In the genomic region with DNA sequence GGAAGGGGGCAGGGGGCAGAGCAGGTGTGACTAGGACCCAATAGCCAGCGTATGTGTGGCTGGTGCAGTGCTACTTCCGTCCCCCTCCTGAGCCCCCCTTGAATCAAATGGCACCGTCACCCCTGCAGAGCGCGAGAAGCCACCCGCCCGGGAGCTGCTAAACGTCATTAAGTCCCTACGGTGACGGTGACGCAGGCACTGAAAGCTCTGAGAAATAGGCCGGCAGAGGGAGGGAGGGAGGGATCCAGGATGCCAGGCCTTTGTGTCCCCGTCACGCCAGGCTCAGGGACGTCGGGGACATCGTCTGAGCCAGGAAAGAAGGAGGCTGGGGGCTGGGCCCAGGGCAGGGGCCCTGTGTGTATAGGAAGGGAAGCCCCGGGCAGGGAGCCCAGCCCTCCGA, we compare ENCODE assay signal across 7 cellular contexts. TPM values are rescaled to one million over a fixed set of nuclear protein-coding genes. Genes with fewer than 3 reads are reported as not detected.
DNase-seq lines count a peak whose midpoint lies in the region; ATAC-seq, FAIRE-seq and TF ChIP-seq lines count a peak whose summit lies in the region.
"Not testable (repeated sequence)": the region's sequence is repeated elsewhere in the genome, so short reads cannot be mapped to it uniquely, and the experiment has no call there.

No MANE protein-coding gene starts in this region.

- H3K4me1 ChIP-seq in gastroesophageal sphincter; right cardiac atrium (ENCODE audit: control insufficient read depth, insufficient read depth, low read length); naive thymus-derived CD4-positive, alpha-beta T cell (ENCODE audit: control insufficient read depth in 2 of 2, insufficient read depth in 2 of 2, low read length in 2 of 2): not testable (repeated sequence)

- H3K4me3 Mint-ChIP-seq in activated CD4-positive, alpha-beta T cell treated with anti-CD3 and anti-CD28 coated beads for 36 hours; naive thymus-derived CD4-positive, alpha-beta T cell; stimulated activated effector memory CD8-positive, alpha-beta T cell treated with anti-CD3 and anti-CD28 coated beads, Interleukin-12 subunit alpha, Interleukin-12 subunit beta, amount 100 ng/mL, for 72 hours: not testable (repeated sequence)

- peak; percentile 35 for FAIRE-seq in GM12891 (lab: Jason Lieb, UNC)

- H3K27ac ChIP-seq in gastroesophageal sphincter; right cardiac atrium (ENCODE audit: low read length); naive thymus-derived CD4-positive, alpha-beta T cell (ENCODE audit: low read depth, low read length): not testable (repeated sequence)

- POLR2A ChIA-PET in activated CD4-positive, alpha-beta T cell treated with anti-CD3 and anti-CD28 coated beads for 36 hours (lab: Charles Lee); naive thymus-derived CD4-positive, alpha-beta T cell (lab: Charles Lee): not testable (repeated sequence)

- not testable (repeated sequence) for DNase-seq in GM12891 (ENCODE audit: insufficient read length, low spot score); activated CD4-positive, alpha-beta T cell treated with anti-CD3 and anti-CD28 coated beads for 36 hours; activated naive CD4-positive, alpha-beta T cell treated with anti-CD3 and anti-CD28 coated beads, Interleukin-2, amount 50 U/mL, for 72 hours (ENCODE audit: low spot score in 2 of 2); right cardiac atrium; naive thymus-derived CD4-positive, alpha-beta T cell; stimulated activated effector memory CD8-positive, alpha-beta T cell treated with anti-CD3 and anti-CD28 coated beads, Interleukin-12 subunit alpha, Interleukin-12 subunit beta, amount 100 ng/mL, for 72 hours (ENCODE audit: low spot score in 2 of 2)

- not testable (repeated sequence) for TF ChIP-seq EP300 in gastroesophageal sphincter (IDR thresholded peaks at IDR 0.05)

- not testable (repeated sequence) for H3K4me3 ChIP-seq in gastroesophageal sphincter; right cardiac atrium (ENCODE audit: low read length); naive thymus-derived CD4-positive, alpha-beta T cell (ENCODE audit: low read length)

- ATAC-seq in activated CD4-positive, alpha-beta T cell treated with anti-CD3 and anti-CD28 coated beads for 36 hours: peak; percentile 60
- ATAC-seq in activated naive CD4-positive, alpha-beta T cell treated with anti-CD3 and anti-CD28 coated beads, Interleukin-2, amount 50 U/mL, for 72 hours: peak; percentile 47 to 58
- ATAC-seq in gastroesophageal sphincter (peak; percentile 28), right cardiac atrium (peak; percentile 46 to 82)
- ATAC-seq in naive thymus-derived CD4-positive, alpha-beta T cell: peak; percentile 90
- peak; percentile 58 for ATAC-seq in stimulated activated effector memory CD8-positive, alpha-beta T cell treated with anti-CD3 and anti-CD28 coated beads, Interleukin-12 subunit alpha, Interleukin-12 subunit beta, amount 100 ng/mL, for 72 hours

- H3K27ac Mint-ChIP-seq in activated CD4-positive, alpha-beta T cell treated with anti-CD3 and anti-CD28 coated beads for 36 hours; activated naive CD4-positive, alpha-beta T cell treated with anti-CD3 and anti-CD28 coated beads, Interleukin-2, amount 50 U/mL, for 72 hours; naive thymus-derived CD4-positive, alpha-beta T cell; stimulated activated effector memory CD8-positive, alpha-beta T cell treated with anti-CD3 and anti-CD28 coated beads, Interleukin-12 subunit alpha, Interleukin-12 subunit beta, amount 100 ng/mL, for 72 hours: not testable (repeated sequence)

- not testable (repeated sequence) for H3K36me3 Mint-ChIP-seq in activated CD4-positive, alpha-beta T cell treated with anti-CD3 and anti-CD28 coated beads for 36 hours (ENCODE audit: low read depth); activated naive CD4-positive, alpha-beta T cell treated with anti-CD3 and anti-CD28 coated beads, Interleukin-2, amount 50 U/mL, for 72 hours; naive thymus-derived CD4-positive, alpha-beta T cell; stimulated activated effector memory CD8-positive, alpha-beta T cell treated with anti-CD3 and anti-CD28 coated beads, Interleukin-12 subunit alpha, Interleukin-12 subunit beta, amount 100 ng/mL, for 72 hours

- H3K36me3 ChIP-seq in gastroesophageal sphincter; naive thymus-derived CD4-positive, alpha-beta T cell (ENCODE audit: control insufficient read depth in 2 of 3, insufficient read depth in 3 of 3, low read length in 3 of 3): not testable (repeated sequence)

- not testable (repeated sequence) for H3K27me3 ChIP-seq in gastroesophageal sphincter; right cardiac atrium (ENCODE audit: control insufficient read depth, insufficient read depth); naive thymus-derived CD4-positive, alpha-beta T cell (ENCODE audit: control insufficient read depth in 2 of 2, insufficient read depth in 2 of 2, low read length in 2 of 2)

- not testable (repeated sequence) for H3K27me3 Mint-ChIP-seq in activated CD4-positive, alpha-beta T cell treated with anti-CD3 and anti-CD28 coated beads for 36 hours; naive thymus-derived CD4-positive, alpha-beta T cell

- not testable (repeated sequence) for H3K9me3 ChIP-seq in gastroesophageal sphincter; right cardiac atrium (ENCODE audit: control insufficient read depth, low read length); naive thymus-derived CD4-positive, alpha-beta T cell (ENCODE audit: control insufficient read depth in 2 of 3, low read length in 3 of 3)

- not testable (repeated sequence) for H3K4me1 Mint-ChIP-seq in activated CD4-positive, alpha-beta T cell treated with anti-CD3 and anti-CD28 coated beads for 36 hours; naive thymus-derived CD4-positive, alpha-beta T cell; stimulated activated effector memory CD8-positive, alpha-beta T cell treated with anti-CD3 and anti-CD28 coated beads, Interleukin-12 subunit alpha, Interleukin-12 subunit beta, amount 100 ng/mL, for 72 hours

- WGBS in gastroesophageal sphincter (ENCODE audit: low coverage in 1 of 2), 2 donors: no CpG with 5 or more reads among the region's 19 CpGs
- no CpG with 5 or more reads among the region's 19 CpGs for WGBS in right cardiac atrium

- not testable (repeated sequence) for TF ChIP-seq CTCF in gastroesophageal sphincter (IDR thresholded peaks at IDR 0.05)

- CTCF ChIA-PET in activated CD4-positive, alpha-beta T cell treated with anti-CD3 and anti-CD28 coated beads for 36 hours (lab: Charles Lee); naive thymus-derived CD4-positive, alpha-beta T cell (lab: Charles Lee): not testable (repeated sequence)

- TF ChIP-seq POLR2A in GM12891 (IDR thresholded peaks at IDR 0.05; ENCODE audit: low read depth, low read length); gastroesophageal sphincter (IDR thresholded peaks at IDR 0.05): not testable (repeated sequence)

- H3K9me3 Mint-ChIP-seq in activated CD4-positive, alpha-beta T cell treated with anti-CD3 and anti-CD28 coated beads for 36 hours (ENCODE audit: low read depth); activated naive CD4-positive, alpha-beta T cell treated with anti-CD3 and anti-CD28 coated beads, Interleukin-2, amount 50 U/mL, for 72 hours; naive thymus-derived CD4-positive, alpha-beta T cell; stimulated activated effector memory CD8-positive, alpha-beta T cell treated with anti-CD3 and anti-CD28 coated beads, Interleukin-12 subunit alpha, Interleukin-12 subunit beta, amount 100 ng/mL, for 72 hours: not testable (repeated sequence)

- intact Hi-C loops in activated CD4-positive, alpha-beta T cell treated with anti-CD3 and anti-CD28 coated beads for 36 hours (cut with DNase I, micrococcal nuclease); right cardiac atrium (cut with DNase I); naive thymus-derived CD4-positive, alpha-beta T cell (cut with micrococcal nuclease): not testable (repeated sequence)

RNA-seq across cellular contexts. Expression of a gene that starts 43.6 kb away (rescaled TPM):
- polyA plus RNA-seq in GM12891 (2012; ENCODE audit: low read depth, missing spikeins): 1.5 TPM
- total RNA-seq in activated CD4-positive, alpha-beta T cell treated with anti-CD3 and anti-CD28 coated beads for 36 hours: 1 to 10 TPM; 6.4 to 9.6 TPM
- 10 to 100 TPM in 1 of 2 donors, 1 to 10 TPM in 1; 2.3 to 12.4 TPM for total RNA-seq in activated naive CD4-positive, alpha-beta T cell treated with anti-CD3 and anti-CD28 coated beads, Interleukin-2, amount 50 U/mL, for 72 hours
- total RNA-seq in gastroesophageal sphincter (1 to 10 TPM in 3 of 4 donors, under 1 TPM in 1; 0.93 to 8.6 (median 1.6) TPM), right cardiac atrium (10 to 100 TPM; 13.0 to 63.9 (median 19.4) TPM)
- 7.7 TPM for polyA plus RNA-seq in right cardiac atrium
- 100 to 1,000 TPM in 2 of 5 experiments, 10 to 100 TPM in 1, 1 to 10 TPM in 2; 1.5 to 414 (median 10.7) TPM for total RNA-seq in naive thymus-derived CD4-positive, alpha-beta T cell
- polyA plus RNA-seq in naive thymus-derived CD4-positive, alpha-beta T cell: under 1 TPM in 1 of 2 donors, not detected in 1; 0.21 TPM

Comparison
In these comparisons a context has a peak if more than half of its experiments do, and no peak if none do; other contexts are left out.
1. ATAC-seq: peak in every context shown above with its lines; median percentile 90 in naive thymus-derived CD4-positive, alpha-beta T cell; 64 in right cardiac atrium; 60 in activated CD4-positive, alpha-beta T cell treated with anti-CD3 and anti-CD28 coated beads for 36 hours; 58 in stimulated activated effector memory CD8-positive, alpha-beta T cell treated with anti-CD3 and anti-CD28 coated beads, Interleukin-12 subunit alpha, Interleukin-12 subunit beta, amount 100 ng/mL, for 72 hours; 52 in activated naive CD4-positive, alpha-beta T cell treated with anti-CD3 and anti-CD28 coated beads, Interleukin-2, amount 50 U/mL, for 72 hours; 28 in gastroesophageal sphincter.